ENCODE assay signal across 23 cellular contexts in the genomic region with DNA sequence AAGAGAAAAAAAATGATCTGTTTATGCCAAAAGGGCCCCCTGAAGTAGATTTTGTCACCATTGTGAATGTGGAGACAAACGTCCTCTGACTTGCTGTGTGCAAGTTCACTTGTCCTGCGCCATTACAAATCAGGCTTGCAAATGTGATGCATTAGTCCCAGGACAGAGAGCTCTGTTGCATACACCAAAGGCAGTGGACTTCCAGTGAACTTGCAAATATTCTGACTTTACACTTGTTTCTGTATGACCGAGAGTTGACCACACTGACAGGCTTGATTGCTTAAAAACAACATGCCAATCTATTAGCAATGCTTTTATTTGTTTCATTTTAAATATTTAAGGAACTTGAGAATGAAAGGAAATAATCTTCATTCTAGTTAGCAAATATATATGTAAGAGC.
DNase-seq lines count a peak whose midpoint lies in the region; ATAC-seq and TF ChIP-seq lines count a peak whose summit lies in the region.
"Had no signal": no experiment of that assay in that cellular context is flagged by ENCODE, and none has a peak within 500 bp of the region (broad histone marks: within the 10 kb centered on the region; RNA-seq: fewer than 3 reads in every experiment).

No MANE protein-coding gene starts in this region.

- ATAC-seq in GM19023 (IDR thresholded peaks at IDR 0.05; ENCODE audit: unreplicated experiment): peak; percentile 76
- peak; percentile 70 for ATAC-seq in HG02798 (IDR thresholded peaks at IDR 0.05; ENCODE audit: poor library complexity, unreplicated experiment)
- ATAC-seq: activated T-cell treated with anti-CD3 and anti-CD28 coated beads, Interleukin-2, amount 50 U/mL, for 4 hours; GM23338 had no signal

- DNase-seq in Ammon's horn (ENCODE audit: low spot score) (peak; percentile 25), globus pallidus (ENCODE audit: low spot score) (peak; percentile 55), HPDE6-E6E7 (ENCODE audit: extremely low spot score) (no peak), NCI-H1694 (lab: John Stamatoyannopoulos, UW) (no peak), SK-N-DZ (ENCODE audit: low spot score) (no peak), GM20000 (ENCODE audit: low spot score) (no peak)
- DNase-seq: activated naive CD4-positive, alpha-beta T cell treated with Interleukin-2 at 50 U/mL for 16 hours; activated T-cell treated with anti-CD3 and anti-CD28 coated beads, Interleukin-2, amount 50 U/mL, for 4 hours; amniotic stem cell; DMS53; GF-D8; kidney; NCI-H187 treated with DMSO at 0.1 percent for 48 hours; NCI-H2227 treated with DMSO at 0.1 percent for 48 hours; NCI-H82; OCI-M1; SHP77; spleen; stimulated activated CD4-positive, alpha-beta T cell treated with anti-CD3 and anti-CD28 coated beads, Interleukin-4, amount 100 ng/mL, for 24 hours; transverse colon had no signal

- no peak for TF ChIP-seq CTCF in GM20000 (IDR thresholded peaks at IDR 0.05; ENCODE audit: extremely low read depth, missing control alignments)

Comparison
In these comparisons a context has a peak if more than half of its experiments do, and no peak if none do; other contexts are left out.
1. DNase-seq: peak in Ammon's horn (single experiment) and globus pallidus (single experiment); none in HPDE6-E6E7 (single experiment), NCI-H1694 (single experiment), SK-N-DZ (single experiment) and GM20000 (single experiment).